1 cellular context compared by ENCODE assay signal in the genomic region with DNA sequence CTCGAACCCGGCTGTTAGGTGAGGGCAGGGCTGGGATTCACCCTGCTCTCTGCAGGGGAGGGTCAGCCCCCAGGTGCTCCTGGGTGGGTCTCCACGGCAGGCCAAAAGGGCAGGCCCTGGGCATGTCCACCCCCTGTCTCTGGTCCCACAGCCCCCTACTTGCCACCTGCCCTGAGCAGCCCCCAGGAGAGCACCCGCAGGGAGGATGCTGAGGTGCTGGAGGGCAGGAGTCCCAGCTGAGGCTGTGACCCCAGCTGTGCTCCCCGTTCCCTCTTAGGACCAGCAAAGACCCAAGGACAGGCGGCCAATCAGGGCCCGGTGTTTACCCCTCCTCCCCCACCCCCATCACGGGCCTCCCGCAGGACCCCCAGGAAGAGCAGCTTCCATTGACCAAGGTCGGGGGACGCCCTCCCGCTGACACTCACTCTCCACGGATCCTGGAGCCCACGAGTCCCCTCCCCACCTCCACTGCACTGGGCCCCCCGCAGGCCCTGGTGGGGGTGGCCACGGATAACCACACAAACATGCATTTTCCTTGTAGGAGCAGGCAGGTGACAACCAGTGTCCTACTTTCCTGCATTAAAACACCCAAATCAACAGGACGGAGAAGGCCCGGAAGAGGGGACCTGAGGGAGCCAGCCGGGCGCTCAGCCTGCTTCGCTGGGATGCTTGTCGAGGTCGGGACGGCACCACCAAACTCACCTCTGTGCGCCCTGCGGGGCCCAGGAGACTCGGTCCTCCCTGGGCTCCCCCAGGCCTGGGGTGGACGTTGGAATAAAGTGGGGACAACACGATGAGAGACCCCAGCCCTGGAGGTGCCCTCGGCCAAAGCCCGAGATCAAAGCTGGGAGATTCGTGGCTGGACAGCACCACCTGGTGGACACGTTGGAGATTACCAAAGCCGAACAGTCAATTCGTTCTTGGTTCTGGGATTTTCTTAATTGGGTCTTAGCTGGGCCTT.
TF ChIP-seq lines count a peak whose summit lies in the region.

No MANE protein-coding gene starts in this region.

TF ChIP-seq in HepG2, 621 proteins besides CTCF, POLR2A, EP300 and RAD21 (continued from another document):
- TF ChIP-seq IRF9 (CRISPR knock-in tag; IDR thresholded peaks at IDR 0.05; ENCODE audit: borderline replicate concordance): no peak
- TF ChIP-seq FOXA1 (IDR thresholded peaks at IDR 0.05): no peak
- TF ChIP-seq FOXA1 (CRISPR knock-in tag; IDR thresholded peaks at IDR 0.05): no peak
- peak; percentile 39 for TF ChIP-seq ZNF687 (CRISPR knock-in tag; IDR thresholded peaks at IDR 0.05)
- TF ChIP-seq ZNF350 (CRISPR knock-in tag; IDR thresholded peaks at IDR 0.05; ENCODE audit: borderline replicate concordance, low read depth): peak; percentile 16; the same call in 1 of the 2 replicates
- TF ChIP-seq, protein P1, sequence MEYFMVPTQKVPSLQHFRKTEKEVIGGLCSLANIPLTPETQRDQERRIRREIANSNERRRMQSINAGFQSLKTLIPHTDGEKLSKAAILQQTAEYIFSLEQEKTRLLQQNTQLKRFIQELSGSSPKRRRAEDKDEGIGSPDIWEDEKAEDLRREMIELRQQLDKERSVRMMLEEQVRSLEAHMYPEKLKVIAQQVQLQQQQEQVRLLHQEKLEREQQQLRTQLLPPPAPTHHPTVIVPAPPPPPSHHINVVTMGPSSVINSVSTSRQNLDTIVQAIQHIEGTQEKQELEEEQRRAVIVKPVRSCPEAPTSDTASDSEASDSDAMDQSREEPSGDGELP (IDR thresholded peaks at IDR 0.05; ENCODE audit: borderline replicate concordance, low read depth): no peak
- TF ChIP-seq ZNF850 (CRISPR knock-in tag; conservative IDR thresholded peaks at IDR 0.05): no peak
- TF ChIP-seq ZNF580 (CRISPR knock-in tag; IDR thresholded peaks at IDR 0.05; ENCODE audit: borderline replicate concordance, low read depth): 0 out of 2 replicates have a peak, but pooled peaks have one; percentile 33
- TF ChIP-seq SOX6 (IDR thresholded peaks at IDR 0.05): no peak
- no peak for TF ChIP-seq SOX6 (CRISPR knock-in tag; IDR thresholded peaks at IDR 0.05)
- 0 out of 2 replicates have a peak, but pooled peaks have one; percentile 52 for TF ChIP-seq PAX8 (CRISPR knock-in tag; IDR thresholded peaks at IDR 0.05; ENCODE audit: borderline replicate concordance)
- TF ChIP-seq ZNF557 (CRISPR knock-in tag; IDR thresholded peaks at IDR 0.05): no peak
- no peak for TF ChIP-seq GFI1 (CRISPR knock-in tag; IDR thresholded peaks at IDR 0.05; ENCODE audit: borderline replicate concordance)
- no peak for TF ChIP-seq MLLT10 (CRISPR knock-in tag; IDR thresholded peaks at IDR 0.05)
- TF ChIP-seq ZNF263 (CRISPR knock-in tag; IDR thresholded peaks at IDR 0.05): peak; percentile 27; the same call in 1 of the 2 replicates
- no peak for TF ChIP-seq ZNF678 (CRISPR knock-in tag; IDR thresholded peaks at IDR 0.05)
- TF ChIP-seq RARA (CRISPR knock-in tag; IDR thresholded peaks at IDR 0.05): no peak
- no peak for TF ChIP-seq NFRKB (IDR thresholded peaks at IDR 0.05)
- TF ChIP-seq, protein P2, sequence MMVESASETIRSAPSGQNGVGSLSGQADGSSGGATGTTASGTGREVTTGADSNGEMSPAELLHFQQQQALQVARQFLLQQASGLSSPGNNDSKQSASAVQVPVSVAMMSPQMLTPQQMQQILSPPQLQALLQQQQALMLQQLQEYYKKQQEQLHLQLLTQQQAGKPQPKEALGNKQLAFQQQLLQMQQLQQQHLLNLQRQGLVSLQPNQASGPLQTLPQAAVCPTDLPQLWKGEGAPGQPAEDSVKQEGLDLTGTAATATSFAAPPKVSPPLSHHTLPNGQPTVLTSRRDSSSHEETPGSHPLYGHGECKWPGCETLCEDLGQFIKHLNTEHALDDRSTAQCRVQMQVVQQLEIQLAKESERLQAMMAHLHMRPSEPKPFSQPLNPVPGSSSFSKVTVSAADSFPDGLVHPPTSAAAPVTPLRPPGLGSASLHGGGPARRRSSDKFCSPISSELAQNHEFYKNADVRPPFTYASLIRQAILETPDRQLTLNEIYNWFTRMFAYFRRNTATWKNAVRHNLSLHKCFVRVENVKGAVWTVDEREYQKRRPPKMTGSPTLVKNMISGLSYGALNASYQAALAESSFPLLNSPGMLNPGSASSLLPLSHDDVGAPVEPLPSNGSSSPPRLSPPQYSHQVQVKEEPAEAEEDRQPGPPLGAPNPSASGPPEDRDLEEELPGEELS (CRISPR knock-in tag; IDR thresholded peaks at IDR 0.05): no peak
- TF ChIP-seq SP4 (CRISPR knock-in tag; IDR thresholded peaks at IDR 0.05): no peak
- TF ChIP-seq DNMT1 (CRISPR knock-in tag; IDR thresholded peaks at IDR 0.05): no peak
- TF ChIP-seq ZNF260 (CRISPR knock-in tag; IDR thresholded peaks at IDR 0.05; ENCODE audit: borderline replicate concordance, low read depth): no peak
- TF ChIP-seq SRSF1 (optimal IDR thresholded peaks at IDR 0.05; ENCODE audit: low read depth, low read length): no peak
- TF ChIP-seq ZSCAN21 (CRISPR knock-in tag; IDR thresholded peaks at IDR 0.05; ENCODE audit: borderline replicate concordance): no peak
- TF ChIP-seq ZNF7 (CRISPR knock-in tag; IDR thresholded peaks at IDR 0.05): no peak
- TF ChIP-seq ZZZ3 (CRISPR knock-in tag; IDR thresholded peaks at IDR 0.05; ENCODE audit: borderline replicate concordance): no peak
- TF ChIP-seq, protein P3, sequence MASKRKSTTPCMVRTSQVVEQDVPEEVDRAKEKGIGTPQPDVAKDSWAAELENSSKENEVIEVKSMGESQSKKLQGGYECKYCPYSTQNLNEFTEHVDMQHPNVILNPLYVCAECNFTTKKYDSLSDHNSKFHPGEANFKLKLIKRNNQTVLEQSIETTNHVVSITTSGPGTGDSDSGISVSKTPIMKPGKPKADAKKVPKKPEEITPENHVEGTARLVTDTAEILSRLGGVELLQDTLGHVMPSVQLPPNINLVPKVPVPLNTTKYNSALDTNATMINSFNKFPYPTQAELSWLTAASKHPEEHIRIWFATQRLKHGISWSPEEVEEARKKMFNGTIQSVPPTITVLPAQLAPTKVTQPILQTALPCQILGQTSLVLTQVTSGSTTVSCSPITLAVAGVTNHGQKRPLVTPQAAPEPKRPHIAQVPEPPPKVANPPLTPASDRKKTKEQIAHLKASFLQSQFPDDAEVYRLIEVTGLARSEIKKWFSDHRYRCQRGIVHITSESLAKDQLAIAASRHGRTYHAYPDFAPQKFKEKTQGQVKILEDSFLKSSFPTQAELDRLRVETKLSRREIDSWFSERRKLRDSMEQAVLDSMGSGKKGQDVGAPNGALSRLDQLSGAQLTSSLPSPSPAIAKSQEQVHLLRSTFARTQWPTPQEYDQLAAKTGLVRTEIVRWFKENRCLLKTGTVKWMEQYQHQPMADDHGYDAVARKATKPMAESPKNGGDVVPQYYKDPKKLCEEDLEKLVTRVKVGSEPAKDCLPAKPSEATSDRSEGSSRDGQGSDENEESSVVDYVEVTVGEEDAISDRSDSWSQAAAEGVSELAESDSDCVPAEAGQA (IDR thresholded peaks at IDR 0.05; ENCODE audit: low read depth): no peak
- TF ChIP-seq, protein P3 (CRISPR knock-in tag; IDR thresholded peaks at IDR 0.05; ENCODE audit: borderline replicate concordance): no peak
- TF ChIP-seq ZNF598 (CRISPR knock-in tag; IDR thresholded peaks at IDR 0.05; ENCODE audit: borderline replicate concordance): 0 out of 2 replicates have a peak, but pooled peaks have one; percentile 58
- no peak for TF ChIP-seq ZMAT5 (CRISPR knock-in tag; IDR thresholded peaks at IDR 0.05; ENCODE audit: borderline replicate concordance, low read depth)
- peak; percentile 70 for TF ChIP-seq ZNF501 (CRISPR knock-in tag; IDR thresholded peaks at IDR 0.05)
